Comparison of ENCODE assay signal across 10 cellular contexts in the genomic region with DNA sequence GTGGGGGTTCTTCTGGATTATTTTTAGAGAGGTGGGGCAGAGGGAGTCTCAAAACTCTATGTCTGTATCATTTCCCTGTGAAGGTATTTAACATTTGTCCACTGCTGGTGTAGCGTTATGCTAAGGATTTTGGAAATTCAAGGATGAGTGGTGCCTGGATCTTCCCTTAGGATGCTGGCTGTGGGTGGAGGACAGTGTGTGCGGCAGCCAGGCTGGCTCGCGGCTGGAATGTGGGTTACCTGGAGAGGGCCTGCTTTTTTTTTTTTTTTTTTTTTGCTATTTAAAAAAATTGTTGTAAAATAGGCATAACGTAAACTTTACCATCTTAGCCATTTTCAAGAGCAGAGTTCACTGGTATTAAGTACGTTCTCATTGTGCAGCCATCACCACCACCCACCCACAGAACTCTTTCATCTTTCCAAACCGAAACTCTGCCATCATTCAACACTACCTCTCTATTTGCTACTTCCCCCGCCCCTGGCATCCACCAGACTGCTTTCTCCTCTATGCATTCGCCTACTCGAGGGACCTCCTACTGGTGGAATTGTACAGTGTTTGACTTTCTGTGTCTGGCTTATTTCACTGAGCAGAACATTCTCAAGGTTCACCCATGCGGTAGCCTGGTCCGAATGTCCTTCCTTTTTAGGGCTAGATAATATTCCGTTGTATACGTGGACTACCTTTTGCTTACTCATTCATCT.
A peak's percentile ranks its signal among the peaks of the same experiment; 100 is the strongest.
DNase-seq lines count a peak whose midpoint lies in the region; ATAC-seq and TF ChIP-seq lines count a peak whose summit lies in the region.
"Had no signal": no experiment of that assay in that cellular context is flagged by ENCODE, and none has a peak within 500 bp of the region (broad histone marks: within the 10 kb centered on the region; RNA-seq: fewer than 3 reads in every experiment).

No MANE protein-coding gene starts in this region.

- BruUV-seq in MCF 10A (replicated peaks; lab: Mats Ljungman, UMichigan), result no TSS peak

- H3K27ac ChIP-seq in breast epithelium, result no peak overlapping the region
- H3K27ac ChIP-seq: neutrophil had no signal

- TF ChIP-seq CTCF in MCF 10A (IDR thresholded peaks at IDR 0.05; ENCODE audit: unreplicated experiment), result no peak
- no peak for TF ChIP-seq CTCF in breast epithelium (IDR thresholded peaks at IDR 0.05)
- TF ChIP-seq CTCF in foreskin fibroblast (IDR thresholded peaks at IDR 0.05; ENCODE audit: low read depth, low read length), result peak; percentile 24

- H3K4me1 Mint-ChIP-seq in MCF 10A (ENCODE audit: insufficient read depth, unreplicated experiment), result peaks cover 8% of the 10 kb centered on the region
- H3K4me1 Mint-ChIP-seq in stimulated activated naive B cell treated with anti-CD40 and anti-IgM and Interleukin-4, amounts not matched to agents 10 μg/mL and 1 μg/mL and 100 μg/mL, for 72 hours, result peaks cover 6% of the 10 kb centered on the region in 2 donors

- TF ChIP-seq POLR2A in breast epithelium (IDR thresholded peaks at IDR 0.05), result no peak

- ATAC-seq in stimulated activated naive B cell treated with anti-CD40 and anti-IgM and Interleukin-4, amounts not matched to agents 10 μg/mL and 1 μg/mL and 100 μg/mL, for 72 hours (replicated peaks), result peak; percentile 41
- no peak for ATAC-seq in GM18873 (IDR thresholded peaks at IDR 0.05; ENCODE audit: low FRiP score, unreplicated experiment)

- H3K36me3 Mint-ChIP-seq in MCF 10A (ENCODE audit: insufficient read depth, unreplicated experiment), result no peaks in the 10 kb centered on the region
- peaks cover 17 to 55% of the 10 kb centered on the region in 2 donors for H3K36me3 Mint-ChIP-seq in stimulated activated naive B cell treated with anti-CD40 and anti-IgM and Interleukin-4, amounts not matched to agents 10 μg/mL and 1 μg/mL and 100 μg/mL, for 72 hours

- H3K9me3 Mint-ChIP-seq in MCF 10A (ENCODE audit: unreplicated experiment), result no peaks in the 10 kb centered on the region
- no peaks in the 10 kb centered on the region for H3K9me3 Mint-ChIP-seq in stimulated activated naive B cell treated with anti-CD40 and anti-IgM and Interleukin-4, amounts not matched to agents 10 μg/mL and 1 μg/mL and 100 μg/mL, for 72 hours

- DNase-seq in MCF 10A (ENCODE audit: unreplicated experiment) (peak; percentile 17), breast epithelium (ENCODE audit: low spot score in 2 of 2) (no peak), UCSD-AML1 (lab: John Stamatoyannopoulos, UW; ENCODE audit: unreplicated experiment) (peak; percentile 22), foreskin fibroblast (no peak), NK-92 (lab: John Stamatoyannopoulos, UW; ENCODE audit: unreplicated experiment) (no peak), iPS-NIHi7 (ENCODE audit: extremely low spot score) (no peak)
- no peak for DNase-seq in stimulated activated naive B cell treated with anti-CD40 and anti-IgM and Interleukin-4, amounts not matched to agents 10 μg/mL and 1 μg/mL and 100 μg/mL, for 72 hours
- DNase-seq: GDM1 had no signal

- CTCF ChIA-PET in MCF 10A (lab: Yijun Ruan, JAX), result interaction anchor here (0.7 kb wide), 1 partner anchor 208 kb away, joined by 3 read pairs; no protein-coding TSS in a partner anchor

- H3K4me3 ChIP-seq in breast epithelium, result no peak overlapping the region
- no peak overlapping the region for H3K4me3 ChIP-seq in foreskin fibroblast (ENCODE audit: low read depth in 1 of 2, low read length in 2 of 2)

- no peaks in the 10 kb centered on the region for H3K27me3 Mint-ChIP-seq in MCF 10A (ENCODE audit: insufficient read depth, unreplicated experiment)
- H3K27me3 Mint-ChIP-seq in stimulated activated naive B cell treated with anti-CD40 and anti-IgM and Interleukin-4, amounts not matched to agents 10 μg/mL and 1 μg/mL and 100 μg/mL, for 72 hours, result no peaks in the 10 kb centered on the region

- H3K27me3 ChIP-seq in breast epithelium, result peaks cover 0 to 5% of the 10 kb centered on the region in 2 donors
- H3K27me3 ChIP-seq: neutrophil had no signal

- H3K36me3 ChIP-seq in breast epithelium, result no peaks in the 10 kb centered on the region
- H3K36me3 ChIP-seq: neutrophil had no signal

- no peak overlapping the region for H3K27ac Mint-ChIP-seq in MCF 10A (ENCODE audit: low read depth, unreplicated experiment)
- H3K27ac Mint-ChIP-seq in stimulated activated naive B cell treated with anti-CD40 and anti-IgM and Interleukin-4, amounts not matched to agents 10 μg/mL and 1 μg/mL and 100 μg/mL, for 72 hours, result no peak overlapping the region

- POLR2A ChIA-PET in MCF 10A (lab: Yijun Ruan, JAX), result no interaction called here

- H3K4me1 ChIP-seq in breast epithelium, result no peaks in the 10 kb centered on the region

- intact Hi-C loops in MCF 10A (cut with micrococcal nuclease), result no loop called here
- intact Hi-C loops in breast epithelium (cut with DNase I; ENCODE audit: low total_unique reads), result no loop called here

- no peak overlapping the region for H3K4me3 Mint-ChIP-seq in MCF 10A (ENCODE audit: unreplicated experiment)
- no peak overlapping the region for H3K4me3 Mint-ChIP-seq in stimulated activated naive B cell treated with anti-CD40 and anti-IgM and Interleukin-4, amounts not matched to agents 10 μg/mL and 1 μg/mL and 100 μg/mL, for 72 hours

- no peaks in the 10 kb centered on the region for H3K9me3 ChIP-seq in breast epithelium
- H3K9me3 ChIP-seq: neutrophil had no signal

Comparison
In these comparisons a context has a peak if more than half of its experiments do, and no peak if none do; other contexts are left out.
1. DNase-seq: peak in MCF 10A (single experiment) and UCSD-AML1 (single experiment); none in breast epithelium (0 of 2), foreskin fibroblast (0 of 2), stimulated activated naive B cell treated with anti-CD40 and anti-IgM and Interleukin-4, amounts not matched to agents 10 μg/mL and 1 μg/mL and 100 μg/mL, for 72 hours (single experiment), NK-92 (single experiment) and iPS-NIHi7 (single experiment).